Comparison of ENCODE assay signal across 27 cellular contexts in genomic region chr1:85339671-85340399, GRCh38.
DNase-seq lines count a peak whose midpoint lies in the region; ATAC-seq and TF ChIP-seq lines count a peak whose summit lies in the region.
"Had no signal": no experiment of that assay in that cellular context is flagged by ENCODE, and none has a peak within 500 bp of the region (broad histone marks: within the 10 kb centered on the region; RNA-seq: fewer than 3 reads in every experiment).

No MANE protein-coding gene starts in this region.

- DNase-seq in heart right ventricle, result no peak
- no peak for DNase-seq in right cardiac atrium
- DNase-seq in PC-3, result no peak
- DNase-seq in endodermal cell, result no peak
- DNase-seq in gastrocnemius medialis, result peak; percentile 35 to 40
- DNase-seq in CD4-positive, alpha-beta memory T cell, result no peak
- no peak for DNase-seq in stomach
- no peak for DNase-seq in effector CD4-positive, alpha-beta T cell
- DNase-seq: activated CD8-positive, alpha-beta T cell treated with anti-CD3 and anti-CD28 coated beads, Interleukin-2, amount 10 ng/mL, durations not matched to agents 7 days and 5 days; activated effector memory CD4-positive, alpha-beta T cell treated with anti-CD3 and anti-CD28 coated beads, Interleukin-2, amount 50 U/mL, for 16 hours; activated naive CD8-positive, alpha-beta T cell treated with anti-CD3 and anti-CD28 coated beads for 36 hours; activated T-cell treated with anti-CD3 and anti-CD28 coated beads for 4 hours; BE2C; DMS53; GDM1; glutamatergic neuron; H9; NCI-H1105 treated with DMSO at 0.1 percent for 48 hours; NCI-H2029 treated with DMSO at 0.1 percent for 48 hours; NCI-H2227 treated with DMSO at 0.1 percent for 48 hours; NCI-H526 treated with DMSO at 0.1 percent for 48 hours had no signal

- peaks cover 0 to 44% (median 25%) of the 10 kb centered on the region in 9 donors for H3K4me1 ChIP-seq in heart right ventricle
- peaks cover 2% of the 10 kb centered on the region for H3K4me1 ChIP-seq in right cardiac atrium (ENCODE audit: control insufficient read depth, insufficient read depth, low read length)
- H3K4me1 ChIP-seq in PC-3 (ENCODE audit: insufficient read depth, low read length), result peaks cover 48% of the 10 kb centered on the region
- H3K4me1 ChIP-seq in endodermal cell (ENCODE audit: control insufficient read depth, insufficient read depth, low read length), result no peaks in the 10 kb centered on the region
- H3K4me1 ChIP-seq in gastrocnemius medialis, result peaks cover 46 to 53% of the 10 kb centered on the region in 2 donors
- no peaks in the 10 kb centered on the region for H3K4me1 ChIP-seq in CD4-positive, alpha-beta memory T cell (ENCODE audit: insufficient read depth, low read length)
- peaks cover 0 to 22% (median 16%) of the 10 kb centered on the region in 4 donors for H3K4me1 ChIP-seq in stomach
- H3K4me1 ChIP-seq: BE2C, prostate gland had no signal

- no peak for TF ChIP-seq EP300 in stomach (IDR thresholded peaks at IDR 0.05)

- POLR2A ChIA-PET in PC-3 (lab: Charles Lee; ENCODE audit: unreplicated experiment), result interaction anchor here (0.6 kb wide), 1 partner anchor 241 kb away, joined by 3 read pairs; the partner anchor contains the start of gene CCN1
- POLR2A ChIA-PET in CD4-positive, alpha-beta memory T cell (lab: Charles Lee; ENCODE audit: partially characterized antibody), result no interaction called here

- in situ Hi-C loops in gastrocnemius medialis (cut with MboI; ENCODE audit: low sequenced_read_pairs in 4 of 4), result no loop called here

- no peak overlapping the region for H2AFZ ChIP-seq in PC-3 (ENCODE audit: low read length)

- H3K9ac ChIP-seq in PC-3 (ENCODE audit: low read length) (no peak overlapping the region), endodermal cell (ENCODE audit: extremely low read depth, low read length, poor library complexity, severe bottlenecking) (no peak overlapping the region)

- H3K9me3 ChIP-seq in heart right ventricle, result peaks cover 0 to under 1% (median 0%) of the 10 kb centered on the region in 11 donors
- no peaks in the 10 kb centered on the region for H3K9me3 ChIP-seq in right cardiac atrium (ENCODE audit: control insufficient read depth, low read length)
- H3K9me3 ChIP-seq in PC-3 (ENCODE audit: low read length), result no peaks in the 10 kb centered on the region
- H3K9me3 ChIP-seq in endodermal cell (ENCODE audit: control insufficient read depth, low read length), result no peaks in the 10 kb centered on the region
- no peaks in the 10 kb centered on the region for H3K9me3 ChIP-seq in gastrocnemius medialis
- no peaks in the 10 kb centered on the region for H3K9me3 ChIP-seq in CD4-positive, alpha-beta memory T cell (ENCODE audit: control insufficient read depth in 1 of 2, low read length in 2 of 2)
- H3K9me3 ChIP-seq in stomach, result no peaks in the 10 kb centered on the region
- H3K9me3 ChIP-seq: BE2C, prostate gland had no signal

- no peaks in the 10 kb centered on the region for H4K20me1 ChIP-seq in PC-3 (ENCODE audit: low read length)

- H3K4me2 ChIP-seq in PC-3 (ENCODE audit: low read length), result peak overlapping the region; percentile 14; the same call in 1 of the 2 replicates

- H3K27me3 Mint-ChIP-seq in endodermal cell (ENCODE audit: insufficient read depth), result no peaks in the 10 kb centered on the region
- H3K27me3 Mint-ChIP-seq in CD4-positive, alpha-beta memory T cell, result peaks cover 7 to 12% of the 10 kb centered on the region in 2 donors

- CTCF ChIA-PET in PC-3 (lab: Charles Lee), result interaction anchor here (0.5 kb wide), 1 partner anchor 32 kb away, joined by 5 read pairs; no protein-coding TSS in a partner anchor
- CTCF ChIA-PET in CD4-positive, alpha-beta memory T cell (lab: Charles Lee; ENCODE audit: partially characterized antibody), result no interaction called here

- H3K27me3 ChIP-seq in heart right ventricle (no peaks in the 10 kb centered on the region), right cardiac atrium (ENCODE audit: control insufficient read depth, insufficient read depth) (no peaks in the 10 kb centered on the region), PC-3 (ENCODE audit: low read length) (no peaks in the 10 kb centered on the region), endodermal cell (ENCODE audit: control insufficient read depth, insufficient read depth, low read length, poor library complexity, severe bottlenecking) (no peaks in the 10 kb centered on the region), gastrocnemius medialis (no peaks in the 10 kb centered on the region), stomach (no peaks in the 10 kb centered on the region)
- no peaks in the 10 kb centered on the region for H3K27me3 ChIP-seq in CD4-positive, alpha-beta memory T cell (ENCODE audit: insufficient read depth, low read length)
- H3K27me3 ChIP-seq: BE2C had no signal

- TF ChIP-seq CTCF in heart right ventricle (IDR thresholded peaks at IDR 0.05), result no peak
- no peak for TF ChIP-seq CTCF in PC-3 (conservative IDR thresholded peaks at IDR 0.05; ENCODE audit: low read depth, low read length)
- no peak for TF ChIP-seq CTCF in endodermal cell (conservative IDR thresholded peaks at IDR 0.05)
- no peak for TF ChIP-seq CTCF in gastrocnemius medialis (IDR thresholded peaks at IDR 0.05 in 4 of 5, conservative IDR thresholded peaks at IDR 0.05 in 1 of 5)
- TF ChIP-seq CTCF in stomach (IDR thresholded peaks at IDR 0.05), result no peak

- peak in 5 of 8 donors; percentile 41 to 75 (median 55) for ATAC-seq in heart right ventricle
- no peak for ATAC-seq in right cardiac atrium
- ATAC-seq in PC-3, result no peak
- ATAC-seq in gastrocnemius medialis, result peak; percentile 89 to 93
- ATAC-seq: activated CD8-positive, alpha-beta T cell treated with anti-CD3 and anti-CD28 coated beads, Interleukin-2, amount 10 ng/mL, durations not matched to agents 7 days and 5 days had no signal

- H3K9me3 Mint-ChIP-seq in endodermal cell, result no peaks in the 10 kb centered on the region
- H3K9me3 Mint-ChIP-seq in CD4-positive, alpha-beta memory T cell, result peaks cover 0 to 1% (median 0%) of the 10 kb centered on the region in 8 donors
- H3K9me3 Mint-ChIP-seq: activated naive CD8-positive, alpha-beta T cell treated with anti-CD3 and anti-CD28 coated beads for 36 hours; central memory CD8-positive, alpha-beta T cell; H9; stimulated activated naive CD8-positive, alpha-beta T cell treated with anti-CD3 and anti-CD28 coated beads, Interleukin-15, Interleukin-2, amounts not matched to agents 100 ng/mL and 50 ng/mL, for 24 hours; T-helper 2 cell treated with Interferon-gamma antibody and Interleukin-4, amounts not matched to agents 5 μg/mL and 100 μg/mL, for 36 hours had no signal

- H3K79me2 ChIP-seq in PC-3 (ENCODE audit: low read length), result peaks cover 6% of the 10 kb centered on the region

- H3K4me3 Mint-ChIP-seq in endodermal cell, result no peak overlapping the region
- H3K4me3 Mint-ChIP-seq in CD4-positive, alpha-beta memory T cell, result no peak overlapping the region
- H3K4me3 Mint-ChIP-seq: activated CD8-positive, alpha-beta T cell treated with anti-CD3 and anti-CD28 coated beads, Interleukin-2, amount 10 ng/mL, durations not matched to agents 7 days and 5 days; activated naive CD8-positive, alpha-beta T cell treated with anti-CD3 and anti-CD28 coated beads for 36 hours; central memory CD8-positive, alpha-beta T cell; H9; stimulated activated naive CD8-positive, alpha-beta T cell treated with anti-CD3 and anti-CD28 coated beads, Interleukin-15, Interleukin-2, amounts not matched to agents 100 ng/mL and 50 ng/mL, for 24 hours; T-helper 2 cell treated with Interferon-gamma antibody and Interleukin-4, amounts not matched to agents 5 μg/mL and 100 μg/mL, for 36 hours had no signal

- WGBS in heart right ventricle, 2 donors, result 70 to 71% methylated on average over 7 of the region's 7 CpGs
- WGBS in right cardiac atrium, result 73% methylated on average over 7 of the region's 7 CpGs
- WGBS in endodermal cell (ENCODE audit: insufficient coverage in 1 of 2, insufficient read length in 1 of 2), 2 experiments, result 79 to 90% methylated on average over 5 to 7 of the region's 7 CpGs
- 67 to 78% (median 74%) methylated on average over 7 of the region's 7 CpGs for WGBS in stomach, 5 donors

- BruUV-seq in PC-3 (replicated peaks; lab: Mats Ljungman, UMichigan), result no TSS peak

- intact Hi-C loops in heart right ventricle (cut with DNase I) (loop anchor here in 4 of 10 donors (5.0 to 10.0 kb wide), 3 partner anchors 55 to 235 kb away; no protein-coding TSS in a partner anchor), right cardiac atrium (cut with DNase I) (no loop called here), PC-3 (cut with micrococcal nuclease) (loop anchor here (5.0 kb wide), 1 partner anchor 242 kb away; the partner anchor contains the start of gene CCN1), gastrocnemius medialis (cut with DNase I; ENCODE audit: low total_unique reads) (loop anchor here (1.0 to 5.0 kb wide), 3 partner anchors 25 to 241 kb away; partner anchors contain the start of gene CCN1), stomach (cut with DNase I; ENCODE audit: low total_unique reads) (no loop called here)
- intact Hi-C loops in CD4-positive, alpha-beta memory T cell (cut with micrococcal nuclease), result no loop called here

- H3K36me3 ChIP-seq in heart right ventricle, result no peaks in the 10 kb centered on the region
- H3K36me3 ChIP-seq in PC-3 (ENCODE audit: low read depth, low read length), result peaks cover 1% of the 10 kb centered on the region
- no peaks in the 10 kb centered on the region for H3K36me3 ChIP-seq in endodermal cell (ENCODE audit: control insufficient read depth, insufficient read depth, low read length)
- no peaks in the 10 kb centered on the region for H3K36me3 ChIP-seq in gastrocnemius medialis
- H3K36me3 ChIP-seq in CD4-positive, alpha-beta memory T cell (ENCODE audit: insufficient read depth, low read length), result no peaks in the 10 kb centered on the region
- no peaks in the 10 kb centered on the region for H3K36me3 ChIP-seq in stomach
- H3K36me3 ChIP-seq: BE2C, prostate gland had no signal

- H3F3A ChIP-seq in PC-3 (ENCODE audit: low read length, unreplicated experiment), result no peaks in the 10 kb centered on the region

- H3K27ac Mint-ChIP-seq in endodermal cell, result peak overlapping the region; percentile 71
- H3K27ac Mint-ChIP-seq in CD4-positive, alpha-beta memory T cell, result no peak overlapping the region
- H3K27ac Mint-ChIP-seq: activated CD8-positive, alpha-beta T cell treated with anti-CD3 and anti-CD28 coated beads, Interleukin-2, amount 10 ng/mL, durations not matched to agents 7 days and 5 days; activated naive CD8-positive, alpha-beta T cell treated with anti-CD3 and anti-CD28 coated beads for 36 hours; stimulated activated naive CD8-positive, alpha-beta T cell treated with anti-CD3 and anti-CD28 coated beads, Interleukin-15, Interleukin-2, amounts not matched to agents 100 ng/mL and 50 ng/mL, for 24 hours; T-helper 2 cell treated with Interferon-gamma antibody and Interleukin-4, amounts not matched to agents 5 μg/mL and 100 μg/mL, for 36 hours had no signal

- H3K27ac ChIP-seq in heart right ventricle, result peak overlapping the region in 6 of 10 donors; percentile 8 to 62 (median 41)
- no peak overlapping the region for H3K27ac ChIP-seq in right cardiac atrium (ENCODE audit: low read length)
- no peak overlapping the region for H3K27ac ChIP-seq in PC-3 (ENCODE audit: low read length)
- no peak overlapping the region for H3K27ac ChIP-seq in endodermal cell (ENCODE audit: low read depth, low read length)
- H3K27ac ChIP-seq in gastrocnemius medialis, result peak overlapping the region; percentile 61 to 82 (median 78)
- H3K27ac ChIP-seq in CD4-positive, alpha-beta memory T cell (ENCODE audit: low read depth, low read length), result no peak overlapping the region
- no peak overlapping the region for H3K27ac ChIP-seq in stomach
- H3K27ac ChIP-seq: epithelial cell of prostate, prostate gland, skin epidermis had no signal

- H3K9me2 ChIP-seq in PC-3 (replicated peaks; ENCODE audit: low read length), result no peaks in the 10 kb centered on the region

- TF ChIP-seq POLR2A in gastrocnemius medialis (IDR thresholded peaks at IDR 0.05) (no peak), stomach (IDR thresholded peaks at IDR 0.05) (no peak)

- no peaks in the 10 kb centered on the region for H3K36me3 Mint-ChIP-seq in endodermal cell (ENCODE audit: low read depth)
- no peaks in the 10 kb centered on the region for H3K36me3 Mint-ChIP-seq in CD4-positive, alpha-beta memory T cell
- H3K36me3 Mint-ChIP-seq: activated naive CD8-positive, alpha-beta T cell treated with anti-CD3 and anti-CD28 coated beads for 36 hours had no signal

- H3K4me1 Mint-ChIP-seq in endodermal cell, result peaks cover 22% of the 10 kb centered on the region
- peaks cover 2 to 3% (median 2%) of the 10 kb centered on the region in 4 donors for H3K4me1 Mint-ChIP-seq in CD4-positive, alpha-beta memory T cell

- H3K4me3 ChIP-seq in heart right ventricle, result no peak overlapping the region
- H3K4me3 ChIP-seq in right cardiac atrium (ENCODE audit: low read length), result no peak overlapping the region
- no peak overlapping the region for H3K4me3 ChIP-seq in PC-3 (ENCODE audit: low read length)
- H3K4me3 ChIP-seq in endodermal cell (ENCODE audit: low read length), result no peak overlapping the region
- peak overlapping the region in 3 of 4 donors; percentile 9 to 23 (median 21) for H3K4me3 ChIP-seq in gastrocnemius medialis
- H3K4me3 ChIP-seq in CD4-positive, alpha-beta memory T cell (ENCODE audit: low read length in 2 of 2), result no peak overlapping the region
- no peak overlapping the region for H3K4me3 ChIP-seq in stomach
- H3K4me3 ChIP-seq: prostate gland, skin epidermis had no signal

Comparison
In these comparisons a context has a peak if more than half of its experiments do, and no peak if none do; other contexts are left out.
1. ATAC-seq: peak in heart right ventricle (5 of 8) and gastrocnemius medialis (2 of 2); none in right cardiac atrium (0 of 2) and PC-3 (single experiment).
2. H3K27ac ChIP-seq: peak in heart right ventricle (6 of 10) and gastrocnemius medialis (4 of 4); none in right cardiac atrium (single experiment), PC-3 (single experiment), endodermal cell (single experiment), CD4-positive, alpha-beta memory T cell (single experiment) and stomach (0 of 5).
3. DNase-seq: peak in gastrocnemius medialis (2 of 2); none in heart right ventricle (0 of 2), right cardiac atrium (0 of 3), PC-3 (single experiment), endodermal cell (single experiment), CD4-positive, alpha-beta memory T cell (0 of 5), stomach (single experiment) and effector CD4-positive, alpha-beta T cell (single experiment).
4. H3K4me3 ChIP-seq: peak in gastrocnemius medialis (3 of 4); none in heart right ventricle (0 of 10), right cardiac atrium (single experiment), PC-3 (single experiment), endodermal cell (single experiment), CD4-positive, alpha-beta memory T cell (0 of 2) and stomach (0 of 4).
5. intact Hi-C loops: an anchor here in PC-3 (5.0 kb wide) and gastrocnemius medialis (1.0 to 5.0 kb wide); none called in right cardiac atrium, CD4-positive, alpha-beta memory T cell and stomach.